Comparison of ENCODE assay signal across 1 cellular context in the genomic region with DNA sequence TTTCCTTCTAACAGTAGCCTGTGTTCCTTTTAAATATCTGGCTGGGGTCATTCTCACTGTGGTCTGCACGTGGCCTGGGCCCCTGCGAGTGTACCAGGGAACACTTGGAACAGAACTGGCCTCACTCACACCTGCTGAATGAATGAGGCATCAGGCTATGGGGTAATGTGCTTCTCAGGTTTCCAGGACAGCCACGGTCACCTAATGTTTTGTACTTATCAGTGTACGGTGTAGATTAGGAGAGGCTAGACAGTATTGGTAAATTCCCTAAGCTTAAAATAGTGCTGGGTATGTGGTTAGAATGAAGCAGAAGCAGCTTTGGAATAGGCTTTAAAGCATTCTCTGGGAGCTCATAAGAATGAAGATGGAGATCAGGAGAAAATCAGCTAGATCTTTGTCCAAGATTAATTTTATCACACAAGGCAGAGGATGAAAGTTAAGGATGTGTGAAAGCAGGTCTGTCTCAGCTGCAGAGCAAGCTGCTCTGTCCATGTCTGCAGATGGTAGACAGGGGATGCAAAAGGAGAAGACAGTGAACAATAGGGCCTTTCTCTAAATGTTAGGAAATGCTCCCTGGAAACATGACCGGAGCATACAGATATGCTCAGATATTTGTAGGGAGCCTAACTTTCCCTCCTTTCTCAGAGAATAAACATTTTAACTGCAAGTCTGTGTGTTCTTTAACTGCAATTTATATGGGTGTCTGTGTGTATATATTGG.
TF ChIP-seq lines count a peak whose summit lies in the region.

No MANE protein-coding gene starts in this region.

TF ChIP-seq in HepG2, 621 proteins besides CTCF, POLR2A, EP300 and RAD21 (continued from another document):
- TF ChIP-seq, protein P1, sequence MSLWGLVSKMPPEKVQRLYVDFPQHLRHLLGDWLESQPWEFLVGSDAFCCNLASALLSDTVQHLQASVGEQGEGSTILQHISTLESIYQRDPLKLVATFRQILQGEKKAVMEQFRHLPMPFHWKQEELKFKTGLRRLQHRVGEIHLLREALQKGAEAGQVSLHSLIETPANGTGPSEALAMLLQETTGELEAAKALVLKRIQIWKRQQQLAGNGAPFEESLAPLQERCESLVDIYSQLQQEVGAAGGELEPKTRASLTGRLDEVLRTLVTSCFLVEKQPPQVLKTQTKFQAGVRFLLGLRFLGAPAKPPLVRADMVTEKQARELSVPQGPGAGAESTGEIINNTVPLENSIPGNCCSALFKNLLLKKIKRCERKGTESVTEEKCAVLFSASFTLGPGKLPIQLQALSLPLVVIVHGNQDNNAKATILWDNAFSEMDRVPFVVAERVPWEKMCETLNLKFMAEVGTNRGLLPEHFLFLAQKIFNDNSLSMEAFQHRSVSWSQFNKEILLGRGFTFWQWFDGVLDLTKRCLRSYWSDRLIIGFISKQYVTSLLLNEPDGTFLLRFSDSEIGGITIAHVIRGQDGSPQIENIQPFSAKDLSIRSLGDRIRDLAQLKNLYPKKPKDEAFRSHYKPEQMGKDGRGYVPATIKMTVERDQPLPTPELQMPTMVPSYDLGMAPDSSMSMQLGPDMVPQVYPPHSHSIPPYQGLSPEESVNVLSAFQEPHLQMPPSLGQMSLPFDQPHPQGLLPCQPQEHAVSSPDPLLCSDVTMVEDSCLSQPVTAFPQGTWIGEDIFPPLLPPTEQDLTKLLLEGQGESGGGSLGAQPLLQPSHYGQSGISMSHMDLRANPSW (CRISPR knock-in tag; IDR thresholded peaks at IDR 0.05; ENCODE audit: borderline replicate concordance) = no peak
- TF ChIP-seq, protein P2, sequence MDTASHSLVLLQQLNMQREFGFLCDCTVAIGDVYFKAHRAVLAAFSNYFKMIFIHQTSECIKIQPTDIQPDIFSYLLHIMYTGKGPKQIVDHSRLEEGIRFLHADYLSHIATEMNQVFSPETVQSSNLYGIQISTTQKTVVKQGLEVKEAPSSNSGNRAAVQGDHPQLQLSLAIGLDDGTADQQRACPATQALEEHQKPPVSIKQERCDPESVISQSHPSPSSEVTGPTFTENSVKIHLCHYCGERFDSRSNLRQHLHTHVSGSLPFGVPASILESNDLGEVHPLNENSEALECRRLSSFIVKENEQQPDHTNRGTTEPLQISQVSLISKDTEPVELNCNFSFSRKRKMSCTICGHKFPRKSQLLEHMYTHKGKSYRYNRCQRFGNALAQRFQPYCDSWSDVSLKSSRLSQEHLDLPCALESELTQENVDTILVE (CRISPR knock-in tag; IDR thresholded peaks at IDR 0.05) = no peak
- TF ChIP-seq ZNF709 (CRISPR knock-in tag; IDR thresholded peaks at IDR 0.05) (peak; percentile 42; the same call in 1 of the 2 replicates), SETDB1 (CRISPR knock-in tag; IDR thresholded peaks at IDR 0.05; ENCODE audit: borderline replicate concordance) (no peak), GATAD2A (CRISPR knock-in tag; IDR thresholded peaks at IDR 0.05) (no peak), PLRG1 (conservative IDR thresholded peaks at IDR 0.05) (no peak), ZNF446 (CRISPR knock-in tag; IDR thresholded peaks at IDR 0.05) (no peak), ZNF3 (CRISPR knock-in tag; IDR thresholded peaks at IDR 0.05) (no peak), ZNF83 (CRISPR knock-in tag; IDR thresholded peaks at IDR 0.05; ENCODE audit: borderline replicate concordance) (no peak), SOX13 (IDR thresholded peaks at IDR 0.05) (no peak), SOX13 (CRISPR knock-in tag; conservative IDR thresholded peaks at IDR 0.05 in 1 of 2, IDR thresholded peaks at IDR 0.05 in 1 of 2) (0 out of 4 replicates have a peak, but pooled peaks of 1 of the 2 experiments have one; percentile 59)
- TF ChIP-seq, protein P3, sequence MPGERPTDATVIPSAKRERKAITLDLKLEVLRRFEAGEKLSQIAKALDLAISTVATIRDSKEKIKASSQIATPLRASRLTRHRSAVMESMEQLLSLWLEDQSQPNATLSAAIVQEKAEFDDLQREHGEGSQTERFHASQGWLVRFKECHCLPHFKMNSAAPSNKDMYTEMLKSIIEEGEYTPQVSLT (CRISPR knock-in tag; IDR thresholded peaks at IDR 0.05; ENCODE audit: borderline replicate concordance, low read depth) = no peak
- TF ChIP-seq, protein P4, sequence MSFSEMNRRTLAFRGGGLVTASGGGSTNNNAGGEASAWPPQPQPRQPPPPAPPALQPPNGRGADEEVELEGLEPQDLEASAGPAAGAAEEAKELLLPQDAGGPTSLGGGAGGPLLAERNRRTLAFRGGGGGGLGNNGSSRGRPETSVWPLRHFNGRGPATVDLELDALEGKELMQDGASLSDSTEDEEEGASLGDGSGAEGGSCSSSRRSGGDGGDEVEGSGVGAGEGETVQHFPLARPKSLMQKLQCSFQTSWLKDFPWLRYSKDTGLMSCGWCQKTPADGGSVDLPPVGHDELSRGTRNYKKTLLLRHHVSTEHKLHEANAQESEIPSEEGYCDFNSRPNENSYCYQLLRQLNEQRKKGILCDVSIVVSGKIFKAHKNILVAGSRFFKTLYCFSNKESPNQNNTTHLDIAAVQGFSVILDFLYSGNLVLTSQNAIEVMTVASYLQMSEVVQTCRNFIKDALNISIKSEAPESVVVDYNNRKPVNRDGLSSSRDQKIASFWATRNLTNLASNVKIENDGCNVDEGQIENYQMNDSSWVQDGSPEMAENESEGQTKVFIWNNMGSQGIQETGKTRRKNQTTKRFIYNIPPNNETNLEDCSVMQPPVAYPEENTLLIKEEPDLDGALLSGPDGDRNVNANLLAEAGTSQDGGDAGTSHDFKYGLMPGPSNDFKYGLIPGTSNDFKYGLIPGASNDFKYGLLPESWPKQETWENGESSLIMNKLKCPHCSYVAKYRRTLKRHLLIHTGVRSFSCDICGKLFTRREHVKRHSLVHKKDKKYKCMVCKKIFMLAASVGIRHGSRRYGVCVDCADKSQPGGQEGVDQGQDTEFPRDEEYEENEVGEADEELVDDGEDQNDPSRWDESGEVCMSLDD (CRISPR knock-in tag; IDR thresholded peaks at IDR 0.05; ENCODE audit: borderline replicate concordance) = no peak
- TF ChIP-seq, protein P5, sequence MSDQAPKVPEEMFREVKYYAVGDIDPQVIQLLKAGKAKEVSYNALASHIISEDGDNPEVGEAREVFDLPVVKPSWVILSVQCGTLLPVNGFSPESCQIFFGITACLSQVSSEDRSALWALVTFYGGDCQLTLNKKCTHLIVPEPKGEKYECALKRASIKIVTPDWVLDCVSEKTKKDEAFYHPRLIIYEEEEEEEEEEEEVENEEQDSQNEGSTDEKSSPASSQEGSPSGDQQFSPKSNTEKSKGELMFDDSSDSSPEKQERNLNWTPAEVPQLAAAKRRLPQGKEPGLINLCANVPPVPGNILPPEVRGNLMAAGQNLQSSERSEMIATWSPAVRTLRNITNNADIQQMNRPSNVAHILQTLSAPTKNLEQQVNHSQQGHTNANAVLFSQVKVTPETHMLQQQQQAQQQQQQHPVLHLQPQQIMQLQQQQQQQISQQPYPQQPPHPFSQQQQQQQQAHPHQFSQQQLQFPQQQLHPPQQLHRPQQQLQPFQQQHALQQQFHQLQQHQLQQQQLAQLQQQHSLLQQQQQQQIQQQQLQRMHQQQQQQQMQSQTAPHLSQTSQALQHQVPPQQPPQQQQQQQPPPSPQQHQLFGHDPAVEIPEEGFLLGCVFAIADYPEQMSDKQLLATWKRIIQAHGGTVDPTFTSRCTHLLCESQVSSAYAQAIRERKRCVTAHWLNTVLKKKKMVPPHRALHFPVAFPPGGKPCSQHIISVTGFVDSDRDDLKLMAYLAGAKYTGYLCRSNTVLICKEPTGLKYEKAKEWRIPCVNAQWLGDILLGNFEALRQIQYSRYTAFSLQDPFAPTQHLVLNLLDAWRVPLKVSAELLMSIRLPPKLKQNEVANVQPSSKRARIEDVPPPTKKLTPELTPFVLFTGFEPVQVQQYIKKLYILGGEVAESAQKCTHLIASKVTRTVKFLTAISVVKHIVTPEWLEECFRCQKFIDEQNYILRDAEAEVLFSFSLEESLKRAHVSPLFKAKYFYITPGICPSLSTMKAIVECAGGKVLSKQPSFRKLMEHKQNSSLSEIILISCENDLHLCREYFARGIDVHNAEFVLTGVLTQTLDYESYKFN (CRISPR knock-in tag; conservative IDR thresholded peaks at IDR 0.05) = no peak
